11 cellular contexts compared by ENCODE assay signal in the genomic region with DNA sequence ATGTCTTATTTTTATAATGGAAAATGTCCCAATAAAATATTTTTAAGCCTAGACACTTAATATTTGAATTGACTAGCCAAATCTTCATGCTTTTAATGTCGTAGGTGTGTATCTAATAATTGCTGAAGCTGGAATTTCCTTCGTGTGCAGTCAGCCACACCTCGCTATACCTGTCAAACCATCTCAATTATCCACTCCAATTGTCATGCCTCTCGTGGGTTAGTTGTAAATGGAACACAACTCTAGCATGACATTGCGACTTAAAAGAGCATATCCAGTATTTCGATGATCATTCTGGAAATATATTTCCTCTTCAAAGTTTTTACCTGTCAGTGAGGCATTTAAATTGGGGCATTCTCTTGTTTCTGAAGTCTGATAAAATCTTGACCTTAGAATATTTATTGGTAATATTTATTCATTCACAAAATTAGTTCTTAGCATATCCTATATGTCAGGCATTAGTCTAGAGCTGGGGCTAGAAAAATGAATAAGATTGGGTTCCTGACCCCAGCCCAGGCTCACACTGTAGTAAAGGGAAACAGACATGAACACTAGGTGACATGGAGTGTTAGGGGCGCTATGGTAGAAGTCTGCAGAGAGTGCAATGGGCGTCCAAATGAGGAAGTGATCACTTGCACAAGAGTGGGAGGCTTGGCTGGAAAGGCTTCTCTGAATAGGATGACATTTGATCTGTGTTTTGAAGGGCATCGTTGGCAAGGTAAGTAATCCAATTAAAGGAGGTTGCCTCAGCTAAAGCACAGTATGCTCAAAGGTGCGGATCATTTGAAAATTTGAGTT. TPM values are rescaled to one million over a fixed set of nuclear protein-coding genes. Genes with fewer than 3 reads are reported as not detected.
A peak's percentile ranks its signal among the peaks of the same experiment; 100 is the strongest.
DNase-seq lines count a peak whose midpoint lies in the region; ATAC-seq, FAIRE-seq and TF ChIP-seq lines count a peak whose summit lies in the region.
"Had no signal": no experiment of that assay in that cellular context is flagged by ENCODE, and none has a peak within 500 bp of the region (broad histone marks: within the 10 kb centered on the region; RNA-seq: fewer than 3 reads in every experiment).

No MANE protein-coding gene starts in this region.

- intact Hi-C loops in kidney (cut with DNase I) (no loop called here), Calu3 (cut with micrococcal nuclease; ENCODE audit: unreplicated experiment) (loop anchor here (10.0 kb wide), 1 partner anchor 198 kb away; the partner anchor contains the start of gene ORC3)

- no peaks in the 10 kb centered on the region for H3K36me3 ChIP-seq in kidney (ENCODE audit: control insufficient read depth in 1 of 2, insufficient read depth in 2 of 2, low read length in 2 of 2)

- CTCF ChIA-PET in Calu3 (lab: Charles Lee), result no interaction called here

- H3K27ac Mint-ChIP-seq in nephron progenitor cell (peak overlapping the region; percentile 6), Calu3 (ENCODE audit: unreplicated experiment) (no peak overlapping the region)

- H3K27me3 Mint-ChIP-seq in nephron progenitor cell (ENCODE audit: low read depth, poor library complexity), result no peaks in the 10 kb centered on the region
- no peaks in the 10 kb centered on the region for H3K27me3 Mint-ChIP-seq in Calu3 (ENCODE audit: unreplicated experiment)

- DNase-seq in NCI-H510A (lab: John Stamatoyannopoulos, UW) (peak; percentile 18), nephron progenitor cell (no peak), hippocampal formation (lab: John Stamatoyannopoulos, UW) (no peak), kidney (no peak), Calu3 (no peak)
- no peak for DNase-seq in activated T-cell treated with anti-CD3 and anti-CD28 coated beads, Interleukin-2, amount 50 U/mL, for 48 hours
- DNase-seq: dermis blood vessel endothelial cell; stimulated activated CD8-positive, alpha-beta memory T cell treated with anti-CD3 and anti-CD28 coated beads, Interleukin-4, amount 100 ng/mL, for 48 hours had no signal

- no peaks in the 10 kb centered on the region for H3K36me3 Mint-ChIP-seq in nephron progenitor cell (ENCODE audit: low read depth)
- no peaks in the 10 kb centered on the region for H3K36me3 Mint-ChIP-seq in Calu3 (ENCODE audit: insufficient read depth, unreplicated experiment)

- FAIRE-seq in kidney (lab: Jason Lieb, UNC), result no peak

- H3K4me3 ChIP-seq in kidney (ENCODE audit: low read length in 2 of 2), result no peak overlapping the region

- ATAC-seq in GM18873 (IDR thresholded peaks at IDR 0.05; ENCODE audit: low FRiP score, unreplicated experiment) (peak; percentile 71), HG02981 (IDR thresholded peaks at IDR 0.05; ENCODE audit: unreplicated experiment) (peak; percentile 68)

- H3K4me1 Mint-ChIP-seq in nephron progenitor cell (peaks cover 6% of the 10 kb centered on the region), Calu3 (ENCODE audit: low read depth, unreplicated experiment) (no peaks in the 10 kb centered on the region)

- no TSS peak for BruUV-seq in Calu3 (replicated peaks; lab: Mats Ljungman, UMichigan)

- H3K4me3 Mint-ChIP-seq in nephron progenitor cell, result no peak overlapping the region
- H3K4me3 Mint-ChIP-seq in Calu3 (ENCODE audit: low read depth, unreplicated experiment), result no peak overlapping the region

- no peak for TF ChIP-seq CTCF in nephron progenitor cell (IDR thresholded peaks at IDR 0.05)
- no peak for TF ChIP-seq CTCF in kidney (IDR thresholded peaks at IDR 0.05; ENCODE audit: borderline replicate concordance, extremely low read depth, insufficient read depth)
- TF ChIP-seq CTCF in Calu3 (IDR thresholded peaks at IDR 0.05; ENCODE audit: unreplicated experiment), result no peak

- no peaks in the 10 kb centered on the region for H3K4me1 ChIP-seq in kidney (ENCODE audit: control insufficient read depth in 1 of 2, insufficient read depth in 1 of 2, low read depth in 1 of 2, low read length in 2 of 2)
- H3K4me1 ChIP-seq: parathyroid adenoma had no signal

- H3K9me3 Mint-ChIP-seq in nephron progenitor cell (no peaks in the 10 kb centered on the region), Calu3 (ENCODE audit: low read depth, unreplicated experiment) (no peaks in the 10 kb centered on the region)

- H3K27ac ChIP-seq in kidney (ENCODE audit: low read depth in 2 of 2, low read length in 2 of 2), result no peak overlapping the region
- H3K27ac ChIP-seq: parathyroid adenoma had no signal

- H3K9ac ChIP-seq in kidney (ENCODE audit: low read length in 2 of 2), result no peak overlapping the region
- H3K9ac ChIP-seq: parathyroid adenoma had no signal

- no peaks in the 10 kb centered on the region for H3K9me3 ChIP-seq in kidney (ENCODE audit: control insufficient read depth in 1 of 2, low read length in 2 of 2)

RNA-seq across cellular contexts. Expression of gene CFAP206, which starts 11.0 kb away (rescaled TPM):
- total RNA-seq in kidney (2.5 TPM), Calu3 (2022) (0.14 and 0.24 TPM in 2 replicates)
- 2.6 TPM for polyA plus RNA-seq in kidney (ENCODE audit: insufficient read depth, low read depth, low replicate concordance)

RNA-seq across cellular contexts. Expression of gene C6orf163, which starts 52.2 kb away (rescaled TPM):
- total RNA-seq in kidney (4.2 TPM), Calu3 (2022) (5.9 TPM in 2 replicates)
- polyA plus RNA-seq in kidney (ENCODE audit: insufficient read depth, low read depth, low replicate concordance), result 1.3 TPM
